Comparison of ENCODE assay signal across 2 cellular contexts in genomic region chr10:98134117-98134430, GRCh38.
TF ChIP-seq lines count a peak whose summit lies in the region.

No MANE protein-coding gene starts in this region.

TF ChIP-seq in SK-N-SH, 30 proteins besides CTCF, POLR2A, EP300 and RAD21 (continued from another document):
- no peak for TF ChIP-seq GATA2 (CRISPR knock-in tag; IDR thresholded peaks at IDR 0.05)
- TF ChIP-seq ZBTB33 (IDR thresholded peaks at IDR 0.05; ENCODE audit: borderline replicate concordance, low read depth), result no peak
- no peak for TF ChIP-seq REST (IDR thresholded peaks at IDR 0.05; ENCODE audit: low read depth, low read length)
- no peak for TF ChIP-seq YY1 (IDR thresholded peaks at IDR 0.05; ENCODE audit: low read depth)
- TF ChIP-seq RXRA (IDR thresholded peaks at IDR 0.05; ENCODE audit: borderline replicate concordance, low read depth), result no peak
- no peak for TF ChIP-seq NFIC (IDR thresholded peaks at IDR 0.05; ENCODE audit: borderline replicate concordance)
- TF ChIP-seq PBX3 (IDR thresholded peaks at IDR 0.05), result no peak
- TF ChIP-seq POLR2AphosphoS5 (IDR thresholded peaks at IDR 0.05; ENCODE audit: low read depth, low read length), result no peak

TF ChIP-seq in SK-N-SH treated with all-trans-retinoic acid at 6 μM for 48 hours, 23 proteins besides CTCF, POLR2A, EP300 and RAD21 (continued from another document):
- TF ChIP-seq POU6F1 (CRISPR knock-in tag; IDR thresholded peaks at IDR 0.05; ENCODE audit: borderline replicate concordance, low read depth) (no peak), ZNF8 (CRISPR knock-in tag; IDR thresholded peaks at IDR 0.05) (no peak), ZNF565 (CRISPR knock-in tag; conservative IDR thresholded peaks at IDR 0.05; ENCODE audit: low read depth) (no peak), ZFP30 (CRISPR knock-in tag; IDR thresholded peaks at IDR 0.05) (no peak), PPARA (CRISPR knock-in tag; IDR thresholded peaks at IDR 0.05; ENCODE audit: borderline replicate concordance) (no peak), OSR1 (CRISPR knock-in tag; IDR thresholded peaks at IDR 0.05) (no peak), TSHZ2 (CRISPR knock-in tag; IDR thresholded peaks at IDR 0.05) (no peak)
